Comparison of ENCODE assay signal across 17 cellular contexts in genomic region chr1:38190978-38191377, GRCh38.
"Had no signal": no experiment of that assay in that cellular context is flagged by ENCODE, and none has a peak within 500 bp of the region (broad histone marks: within the 10 kb centered on the region; RNA-seq: fewer than 3 reads in every experiment).

No MANE protein-coding gene starts in this region.

- H3K4me3 Mint-ChIP-seq: activated CD4-positive, alpha-beta T cell treated with anti-CD3 and anti-CD28 coated beads for 36 hours; activated naive CD8-positive, alpha-beta T cell treated with anti-CD3 and anti-CD28 coated beads for 36 hours; activated T-helper 1 cell treated with anti-CD3 and anti-CD28 coated beads, Interleukin-12 subunit alpha, Interleukin-12 subunit beta, Interleukin-2, Interleukin-4 antibody, amounts not matched to agents 30 ng/mL and 10 ng/mL and 1 ng/mL, durations not matched to agents 14 hours and 24 hours and 36 hours; naive thymus-derived CD8-positive, alpha-beta T cell had no signal

- H3K36me3 Mint-ChIP-seq: activated naive CD8-positive, alpha-beta T cell treated with anti-CD3 and anti-CD28 coated beads for 36 hours; naive thymus-derived CD8-positive, alpha-beta T cell had no signal

- H3K4me1 Mint-ChIP-seq: activated CD4-positive, alpha-beta T cell treated with anti-CD3 and anti-CD28 coated beads for 36 hours; activated naive CD8-positive, alpha-beta T cell treated with anti-CD3 and anti-CD28 coated beads for 36 hours had no signal

- ATAC-seq: activated CD4-positive, alpha-beta T cell treated with anti-CD3 and anti-CD28 coated beads for 36 hours; naive thymus-derived CD8-positive, alpha-beta T cell; pancreas; upper lobe of right lung had no signal

- DNase-seq: activated CD4-positive, alpha-beta T cell treated with anti-CD3 and anti-CD28 coated beads for 36 hours; activated CD4-positive, alpha-beta T cell treated with anti-CD3 and anti-CD28 coated beads, Interleukin-2, amount 50 U/mL, for 48 hours; activated naive CD4-positive, alpha-beta T cell; activated naive CD8-positive, alpha-beta T cell treated with anti-CD3 and anti-CD28 coated beads for 36 hours; activated T-cell treated with anti-CD3 and anti-CD28 coated beads for 4 hours; amniotic stem cell; dermis blood vessel endothelial cell; effector memory CD4-positive, alpha-beta T cell; heart right ventricle; mesenchymal stem cell; naive thymus-derived CD8-positive, alpha-beta T cell; pancreas; sigmoid colon; stimulated activated CD4-positive, alpha-beta T cell treated with anti-CD3 and anti-CD28 coated beads, Interleukin-4, amount 100 ng/mL, for 4 hours; stimulated activated naive CD4-positive, alpha-beta T cell; upper lobe of right lung had no signal

- H3K27ac Mint-ChIP-seq: activated CD4-positive, alpha-beta T cell treated with anti-CD3 and anti-CD28 coated beads for 36 hours; activated naive CD8-positive, alpha-beta T cell treated with anti-CD3 and anti-CD28 coated beads for 36 hours; activated T-helper 1 cell treated with anti-CD3 and anti-CD28 coated beads, Interleukin-12 subunit alpha, Interleukin-12 subunit beta, Interleukin-2, Interleukin-4 antibody, amounts not matched to agents 30 ng/mL and 10 ng/mL and 1 ng/mL, durations not matched to agents 14 hours and 24 hours and 36 hours; naive thymus-derived CD8-positive, alpha-beta T cell had no signal

- H3K9me3 Mint-ChIP-seq: activated naive CD8-positive, alpha-beta T cell treated with anti-CD3 and anti-CD28 coated beads for 36 hours; activated T-helper 1 cell treated with anti-CD3 and anti-CD28 coated beads, Interleukin-12 subunit alpha, Interleukin-12 subunit beta, Interleukin-2, Interleukin-4 antibody, amounts not matched to agents 30 ng/mL and 10 ng/mL and 1 ng/mL, durations not matched to agents 14 hours and 24 hours and 36 hours; naive thymus-derived CD8-positive, alpha-beta T cell had no signal
